In genomic region chr6:89139509-89140346, GRCh38 we compare ENCODE assay signal across 2 cellular contexts.
TF ChIP-seq lines count a peak whose summit lies in the region.

No MANE protein-coding gene starts in this region.

TF ChIP-seq in A549, 52 proteins besides CTCF, POLR2A, EP300 and RAD21 (continued from another document):
- TF ChIP-seq KDM1A (IDR thresholded peaks at IDR 0.05; ENCODE audit: low read depth) (no peak), ZFP36 (IDR thresholded peaks at IDR 0.05; ENCODE audit: borderline replicate concordance, partially characterized antibody) (no peak), JUNB (IDR thresholded peaks at IDR 0.05) (no peak), TFCP2L1 (CRISPR knock-in tag; IDR thresholded peaks at IDR 0.05) (no peak), MAZ (IDR thresholded peaks at IDR 0.05; ENCODE audit: borderline replicate concordance, low read depth, low read length) (no peak), GATA3 (IDR thresholded peaks at IDR 0.05; ENCODE audit: borderline replicate concordance) (no peak), BCL3 (IDR thresholded peaks at IDR 0.05) (no peak), MYC (IDR thresholded peaks at IDR 0.05; ENCODE audit: borderline replicate concordance, low read length) (no peak), HDAC2 (IDR thresholded peaks at IDR 0.05) (no peak), JUN (IDR thresholded peaks at IDR 0.05) (no peak), RNF2 (IDR thresholded peaks at IDR 0.05; ENCODE audit: borderline replicate concordance, low read depth) (no peak), ZC3H11A (IDR thresholded peaks at IDR 0.05) (no peak), HES2 (IDR thresholded peaks at IDR 0.05) (no peak), NPAS2 (CRISPR knock-in tag; IDR thresholded peaks at IDR 0.05; ENCODE audit: borderline replicate concordance) (no peak)

TF ChIP-seq in HEK293, 187 proteins besides CTCF, POLR2A, EP300 and RAD21 (continued from another document and continues in another):
- TF ChIP-seq ZNF10 (tag by site-specific recombination; IDR thresholded peaks at IDR 0.05) (no peak), ZNF624 (tag by site-specific recombination; IDR thresholded peaks at IDR 0.05) (no peak), KLF17 (tag by site-specific recombination; IDR thresholded peaks at IDR 0.05) (peak; percentile 51; the same call in 1 of the 2 replicates), ZNF169 (tag by site-specific recombination; IDR thresholded peaks at IDR 0.05) (peak; percentile 87; the same call in 1 of the 2 replicates), ZBTB49 (tag by site-specific recombination; IDR thresholded peaks at IDR 0.05; ENCODE audit: low read depth) (no peak), HOXD13 (CRISPR knock-in tag; IDR thresholded peaks at IDR 0.05; ENCODE audit: borderline replicate concordance) (peak; percentile 77; the same call in 1 of the 2 replicates), ZNF132 (tag by site-specific recombination; IDR thresholded peaks at IDR 0.05; ENCODE audit: borderline replicate concordance) (no peak), ZNF214 (tag by site-specific recombination; IDR thresholded peaks at IDR 0.05; ENCODE audit: borderline replicate concordance) (no peak), ELK4 (IDR thresholded peaks at IDR 0.05; ENCODE audit: borderline replicate concordance, low read depth, low read length) (no peak), ZSCAN23 (tag by site-specific recombination; IDR thresholded peaks at IDR 0.05) (no peak), ZNF621 (tag by site-specific recombination; IDR thresholded peaks at IDR 0.05) (no peak), ZNF221 (tag by site-specific recombination; IDR thresholded peaks at IDR 0.05; ENCODE audit: borderline replicate concordance) (no peak), ZNF600 (tag by site-specific recombination; IDR thresholded peaks at IDR 0.05) (peak; percentile 78), ZNF776 (tag by site-specific recombination; IDR thresholded peaks at IDR 0.05; ENCODE audit: borderline replicate concordance) (no peak), ZNF121 (tag by site-specific recombination; IDR thresholded peaks at IDR 0.05) (no peak), PRDM10 (tag by site-specific recombination; IDR thresholded peaks at IDR 0.05) (peak; percentile 42; the same call in 1 of the 2 replicates), ZBTB44 (tag by site-specific recombination; IDR thresholded peaks at IDR 0.05) (peak; percentile 71; the same call in 1 of the 2 replicates), ZSCAN30 (tag by site-specific recombination; IDR thresholded peaks at IDR 0.05) (no peak), ZNF292 (tag by site-specific recombination; IDR thresholded peaks at IDR 0.05; ENCODE audit: borderline replicate concordance, low read depth) (no peak), ZNF341 (tag by site-specific recombination; IDR thresholded peaks at IDR 0.05; ENCODE audit: low read depth) (no peak), ZNF677 (tag by site-specific recombination; IDR thresholded peaks at IDR 0.05) (no peak), MYNN (tag by site-specific recombination; IDR thresholded peaks at IDR 0.05; ENCODE audit: borderline replicate concordance) (no peak), KLF8 (tag by site-specific recombination; IDR thresholded peaks at IDR 0.05) (peak; percentile 85), YY2 (tag by site-specific recombination; IDR thresholded peaks at IDR 0.05) (no peak), TCF7L2 (IDR thresholded peaks at IDR 0.05; ENCODE audit: borderline replicate concordance, low read depth, low read length) (peak; percentile 86), TRIM28 (IDR thresholded peaks at IDR 0.05; ENCODE audit: borderline replicate concordance, low read length) (peak; percentile 95), ZNF660 (tag by site-specific recombination; IDR thresholded peaks at IDR 0.05) (no peak), ZNF24 (tag by site-specific recombination; IDR thresholded peaks at IDR 0.05) (peak; percentile 76; the same call in 1 of the 2 replicates), ZNF2 (tag by site-specific recombination; IDR thresholded peaks at IDR 0.05) (no peak), KLF7 (tag by site-specific recombination; IDR thresholded peaks at IDR 0.05; ENCODE audit: borderline replicate concordance) (no peak; the same call in 1 of the 2 replicates), YY1 (tag by site-specific recombination; IDR thresholded peaks at IDR 0.05) (no peak), ZBTB10 (tag by site-specific recombination; IDR thresholded peaks at IDR 0.05) (no peak), ZFP69B (tag by site-specific recombination; IDR thresholded peaks at IDR 0.05) (peak; percentile 95), ZBTB20 (tag by site-specific recombination; IDR thresholded peaks at IDR 0.05) (peak; percentile 60), ZNF664 (tag by site-specific recombination; IDR thresholded peaks at IDR 0.05) (no peak), HOXC10 (CRISPR knock-in tag; IDR thresholded peaks at IDR 0.05) (no peak), KLF9 (tag by site-specific recombination; IDR thresholded peaks at IDR 0.05; ENCODE audit: low read depth) (peak; percentile 66), ZNF792 (tag by site-specific recombination; IDR thresholded peaks at IDR 0.05) (no peak), PRDM6 (tag by site-specific recombination; IDR thresholded peaks at IDR 0.05) (peak; percentile 85), ATF2 (tag by site-specific recombination; IDR thresholded peaks at IDR 0.05; ENCODE audit: low read depth) (peak; percentile 84), OSR2 (tag by site-specific recombination; IDR thresholded peaks at IDR 0.05) (no peak), ZNF16 (tag by site-specific recombination; IDR thresholded peaks at IDR 0.05; ENCODE audit: low read depth) (no peak), IKZF3 (tag by site-specific recombination; IDR thresholded peaks at IDR 0.05) (no peak; the same call in 1 of the 2 replicates), SP2 (tag by site-specific recombination; IDR thresholded peaks at IDR 0.05) (no peak)
